In the genomic region with DNA sequence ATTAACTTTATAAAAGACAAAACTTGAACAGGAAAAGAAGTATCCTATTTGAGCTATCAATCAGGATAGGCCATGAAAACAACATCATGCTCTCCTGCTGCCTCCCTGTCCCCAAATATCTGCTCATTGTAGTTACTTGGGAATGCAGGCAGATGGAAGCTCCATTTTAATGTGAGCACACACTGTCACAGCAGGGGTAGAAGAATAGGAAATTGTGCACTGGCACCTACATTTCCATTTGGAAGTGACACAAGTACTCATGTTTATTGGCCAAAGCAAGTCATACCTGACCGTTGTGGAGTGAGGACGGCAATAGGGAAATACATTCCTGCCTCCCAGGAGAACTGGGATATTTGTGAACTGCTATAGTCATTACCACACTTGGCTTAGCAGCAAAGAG, we compare ENCODE assay signal across 18 cellular contexts. TPM values are rescaled to one million over a fixed set of nuclear protein-coding genes. Genes with fewer than 3 reads are reported as not detected.
A peak's percentile ranks its signal among the peaks of the same experiment; 100 is the strongest.
DNase-seq lines count a peak whose midpoint lies in the region; ATAC-seq, FAIRE-seq and TF ChIP-seq lines count a peak whose summit lies in the region.
"Had no signal": no experiment of that assay in that cellular context is flagged by ENCODE, and none has a peak within 500 bp of the region (broad histone marks: within the 10 kb centered on the region; RNA-seq: fewer than 3 reads in every experiment).

No MANE protein-coding gene starts in this region.

- no peak overlapping the region for H2BK5ac ChIP-seq in H9 (ENCODE audit: insufficient read length, low read length)

- H3K9me3 ChIP-seq in Panc1 (ENCODE audit: control insufficient read depth, insufficient read depth, low read depth, low read length), result no peaks in the 10 kb centered on the region
- no peaks in the 10 kb centered on the region for H3K9me3 ChIP-seq in keratinocyte (ENCODE audit: control insufficient read depth, low read depth, low read length)
- no peaks in the 10 kb centered on the region for H3K9me3 ChIP-seq in H9 (ENCODE audit: control insufficient read depth, low read depth, low read length)
- H3K9me3 ChIP-seq: A549, BE2C, HAP-1 had no signal

- no peaks in the 10 kb centered on the region for H3K79me2 ChIP-seq in keratinocyte (ENCODE audit: control insufficient read depth, insufficient read depth, low read length)
- no peaks in the 10 kb centered on the region for H3K79me2 ChIP-seq in H9 (ENCODE audit: insufficient read depth, low read length)

- H4K20me1 ChIP-seq in keratinocyte (ENCODE audit: control insufficient read depth, extremely low read depth, insufficient read depth, low read length) (no peaks in the 10 kb centered on the region), H9 (ENCODE audit: control insufficient read depth, insufficient read depth, insufficient read length) (no peaks in the 10 kb centered on the region)

- H2BK20ac ChIP-seq in H9 (ENCODE audit: low read depth, low read length, poor library complexity, severe bottlenecking), result no peak overlapping the region

- no peak overlapping the region for H3K18ac ChIP-seq in H9 (ENCODE audit: insufficient read length, low read depth, low read length)

- H3K27me3 ChIP-seq in Panc1 (ENCODE audit: control insufficient read depth, insufficient read depth, low read length) (no peaks in the 10 kb centered on the region), keratinocyte (ENCODE audit: control insufficient read depth, extremely low read depth, insufficient read depth, low read length) (no peaks in the 10 kb centered on the region), H9 (ENCODE audit: insufficient read depth, low read length) (no peaks in the 10 kb centered on the region)
- H3K27me3 ChIP-seq: BE2C had no signal

- no peak overlapping the region for H4K91ac ChIP-seq in H9 (ENCODE audit: insufficient read length, low read depth, low read length)

- POLR2A ChIA-PET in Panc1 (lab: Charles Lee), result no interaction called here

- H2BK12ac ChIP-seq in H9 (ENCODE audit: insufficient read length, low read depth, low read length), result no peak overlapping the region

- no peaks in the 10 kb centered on the region for H3K9me3 Mint-ChIP-seq in activated T-helper 1 cell treated with anti-CD3 and anti-CD28 coated beads, Interleukin-12 subunit alpha, Interleukin-12 subunit beta, Interleukin-2, Interleukin-4 antibody, amounts not matched to agents 30 ng/mL and 10 ng/mL and 1 ng/mL, durations not matched to agents 14 hours and 24 hours and 36 hours
- no peaks in the 10 kb centered on the region for H3K9me3 Mint-ChIP-seq in H9
- H3K9me3 Mint-ChIP-seq in natural killer cell, result no peaks in the 10 kb centered on the region
- H3K9me3 Mint-ChIP-seq: CD4-positive, alpha-beta memory T cell had no signal

- H3K56ac ChIP-seq in H9 (ENCODE audit: insufficient read length, low read depth, low read length), result no peak overlapping the region

- dilution Hi-C loops in keratinocyte (cut with MboI; ENCODE audit: extremely low pct_ligation_motif_present, low sequenced_read_pairs), result no loop called here

- DNase-seq in Panc1 (ENCODE audit: low read depth, low spot score) (no peak), cerebellar nuclear complex (lab: John Stamatoyannopoulos, UW) (peak; percentile 37 to 76), keratinocyte (ENCODE audit: low read depth, low spot score) (no peak), H9 (no peak), natural killer cell (no peak)
- DNase-seq in activated T-helper 1 cell treated with anti-CD3 and anti-CD28 coated beads, Interleukin-12 subunit alpha, Interleukin-12 subunit beta, Interleukin-2, Interleukin-4 antibody, amounts not matched to agents 30 ng/mL and 10 ng/mL and 1 ng/mL, durations not matched to agents 14 hours and 24 hours and 36 hours (ENCODE audit: low spot score), result no peak
- DNase-seq in stimulated activated naive CD8-positive, alpha-beta T cell treated with anti-CD3 and anti-CD28 coated beads, Interleukin-15, Interleukin-2, amounts not matched to agents 100 U/mL and 50 U/mL, for 24 hours, result no peak
- DNase-seq: BE2C; CD4-positive, alpha-beta memory T cell; DMS153; DMS79 treated with DMSO at 0.1 percent for 48 hours; EL; GDM1; GOT3 had no signal

- H3K4me1 ChIP-seq in Panc1 (ENCODE audit: control insufficient read depth, insufficient read depth, low read length) (no peaks in the 10 kb centered on the region), keratinocyte (ENCODE audit: control insufficient read depth, extremely low read depth, insufficient read depth, low read length) (peaks cover 21% of the 10 kb centered on the region), H9 (ENCODE audit: insufficient read depth, low read length) (peaks cover 4% of the 10 kb centered on the region; the same call in 1 of the 2 replicates)
- H3K4me1 ChIP-seq: A549, BE2C, HAP-1 had no signal

- CTCF ChIA-PET in Panc1 (lab: Charles Lee), result no interaction called here

- no peak overlapping the region for H3K23ac ChIP-seq in H9 (ENCODE audit: insufficient read length, low read depth, low read length)

- no peak overlapping the region for H2AK5ac ChIP-seq in H9 (ENCODE audit: insufficient read length, low read length)

- no peak overlapping the region for H4K8ac ChIP-seq in H9 (replicated peaks; ENCODE audit: insufficient read length, low read depth, low read length)

- H3K27ac Mint-ChIP-seq in activated T-helper 1 cell treated with anti-CD3 and anti-CD28 coated beads, Interleukin-12 subunit alpha, Interleukin-12 subunit beta, Interleukin-2, Interleukin-4 antibody, amounts not matched to agents 30 ng/mL and 10 ng/mL and 1 ng/mL, durations not matched to agents 14 hours and 24 hours and 36 hours, result no peak overlapping the region
- H3K27ac Mint-ChIP-seq in H9 (no peak overlapping the region), natural killer cell (no peak overlapping the region)

- ATAC-seq in Panc1 (no peak), natural killer cell (no peak)
- ATAC-seq in stimulated activated naive CD8-positive, alpha-beta T cell treated with anti-CD3 and anti-CD28 coated beads, Interleukin-15, Interleukin-2, amounts not matched to agents 100 U/mL and 50 U/mL, for 24 hours, result no peak
- ATAC-seq: A549, HepG2 had no signal

- FAIRE-seq in keratinocyte (lab: Jason Lieb, UNC), result peak; percentile 44
- FAIRE-seq: A549, HepG2 had no signal

- no peaks in the 10 kb centered on the region for H3K9me1 ChIP-seq in keratinocyte (ENCODE audit: control insufficient read depth, extremely low read depth, insufficient read depth, low read length)

- H3K4me3 Mint-ChIP-seq in activated T-helper 1 cell treated with anti-CD3 and anti-CD28 coated beads, Interleukin-12 subunit alpha, Interleukin-12 subunit beta, Interleukin-2, Interleukin-4 antibody, amounts not matched to agents 30 ng/mL and 10 ng/mL and 1 ng/mL, durations not matched to agents 14 hours and 24 hours and 36 hours, result no peak overlapping the region
- H3K4me3 Mint-ChIP-seq in H9 (no peak overlapping the region), natural killer cell (no peak overlapping the region)
- H3K4me3 Mint-ChIP-seq: CD4-positive, alpha-beta memory T cell had no signal

- H2AFZ ChIP-seq in keratinocyte (ENCODE audit: control insufficient read depth, low read length) (no peak overlapping the region), H9 (ENCODE audit: low read length) (no peak overlapping the region)

- H3K4me2 ChIP-seq in keratinocyte (ENCODE audit: control insufficient read depth, extremely low read depth, insufficient read depth, low read depth, low read length) (no peak overlapping the region), H9 (ENCODE audit: insufficient read depth, insufficient read length, low read length) (no peak overlapping the region)
- H3K4me2 ChIP-seq: A549 had no signal

- no peak for TF ChIP-seq CTCF in Panc1 (IDR thresholded peaks at IDR 0.05)
- no peak for TF ChIP-seq CTCF in keratinocyte (optimal IDR thresholded peaks at IDR 0.05 in 1 of 3, IDR thresholded peaks at IDR 0.05 in 1 of 3, conservative IDR thresholded peaks at IDR 0.05 in 1 of 3; ENCODE audit: extremely low read depth in 1 of 3, insufficient read depth in 2 of 3, low read length in 3 of 3)
- TF ChIP-seq CTCF in H9 (conservative IDR thresholded peaks at IDR 0.05), result no peak
- TF ChIP-seq CTCF in natural killer cell (IDR thresholded peaks at IDR 0.05), result no peak

- no peaks in the 10 kb centered on the region for H3K23me2 ChIP-seq in H9 (ENCODE audit: insufficient read length, low read depth, low read length, poor library complexity, severe bottlenecking)

- H3K36me3 Mint-ChIP-seq in activated T-helper 1 cell treated with anti-CD3 and anti-CD28 coated beads, Interleukin-12 subunit alpha, Interleukin-12 subunit beta, Interleukin-2, Interleukin-4 antibody, amounts not matched to agents 30 ng/mL and 10 ng/mL and 1 ng/mL, durations not matched to agents 14 hours and 24 hours and 36 hours (ENCODE audit: low read depth), result peaks cover 33% of the 10 kb centered on the region
- peaks cover 25 to 33% (median 27%) of the 10 kb centered on the region in 3 experiments for H3K36me3 Mint-ChIP-seq in H9 (ENCODE audit: insufficient read depth in 1 of 3, low read depth in 3 of 3)
- H3K36me3 Mint-ChIP-seq in natural killer cell, result peaks cover 22% of the 10 kb centered on the region

- H3K9ac ChIP-seq in keratinocyte (ENCODE audit: control insufficient read depth, extremely low read depth, insufficient read depth, low read length), result no peak overlapping the region
- no peak overlapping the region for H3K9ac ChIP-seq in H9 (ENCODE audit: extremely low read depth, insufficient read length, low read length)

- WGBS in H9 (ENCODE audit: extremely low coverage, insufficient read length, low lambda C conversion rate), result no CpG with 5 or more reads among the region's 2 CpGs

- H2BK15ac ChIP-seq in H9 (ENCODE audit: low read depth, low read length), result no peak overlapping the region

- BruUV-seq in Panc1 (replicated peaks; lab: Mats Ljungman, UMichigan), result TSS peak; percentile 59

- 0 out of 2 replicates have a peak, but pooled peaks cover 2% of the 10 kb centered on the region for H3K36me3 ChIP-seq in Panc1 (ENCODE audit: control insufficient read depth, insufficient read depth, low read length)
- peaks cover 7 to 11% of the 10 kb centered on the region in 2 experiments for H3K36me3 ChIP-seq in keratinocyte (ENCODE audit: control insufficient read depth in 2 of 2, extremely low read depth in 1 of 2, insufficient read depth in 2 of 2, low read length in 2 of 2)

- no peaks in the 10 kb centered on the region for H3K27me3 Mint-ChIP-seq in activated T-helper 1 cell treated with anti-CD3 and anti-CD28 coated beads, Interleukin-12 subunit alpha, Interleukin-12 subunit beta, Interleukin-2, Interleukin-4 antibody, amounts not matched to agents 30 ng/mL and 10 ng/mL and 1 ng/mL, durations not matched to agents 14 hours and 24 hours and 36 hours (ENCODE audit: insufficient read depth)
- H3K27me3 Mint-ChIP-seq in H9 (ENCODE audit: low read depth), result no peaks in the 10 kb centered on the region
- H3K27me3 Mint-ChIP-seq in natural killer cell (ENCODE audit: low read depth in 2 of 2), result no peaks in the 10 kb centered on the region
- H3K27me3 Mint-ChIP-seq: CD4-positive, alpha-beta memory T cell had no signal

- H4K5ac ChIP-seq in H9 (ENCODE audit: insufficient read length, low read depth, low read length), result no peak overlapping the region

- no peak overlapping the region for H3K4ac ChIP-seq in H9 (ENCODE audit: low read depth, low read length)

- in situ Hi-C loops in Panc1 (cut with HindIII; ENCODE audit: low pct_unique_long_range_greater_than_20kb, low sequenced_read_pairs), result no loop called here

- H3K27ac ChIP-seq in Panc1 (ENCODE audit: low read length) (no peak overlapping the region), keratinocyte (ENCODE audit: control insufficient read depth, insufficient read depth, low read length) (peak overlapping the region; percentile 13), H9 (ENCODE audit: insufficient read length, low read depth, low read length) (no peak overlapping the region)
- H3K27ac ChIP-seq: A549, C4-2B had no signal

- H3K14ac ChIP-seq in H9 (ENCODE audit: insufficient read depth, low read length), result no peak overlapping the region

- no peak overlapping the region for H2BK120ac ChIP-seq in H9 (ENCODE audit: low read depth, low read length, poor library complexity, severe bottlenecking)

- no peak overlapping the region for H3T11ph ChIP-seq in H9 (ENCODE audit: low read length)

- intact Hi-C loops in Panc1 (cut with micrococcal nuclease; ENCODE audit: unreplicated experiment), result no loop called here
- intact Hi-C loops in activated T-helper 1 cell treated with anti-CD3 and anti-CD28 coated beads, Interleukin-12 subunit alpha, Interleukin-12 subunit beta, Interleukin-2, Interleukin-4 antibody, amounts not matched to agents 30 ng/mL and 10 ng/mL and 1 ng/mL, durations not matched to agents 14 hours and 24 hours and 36 hours (cut with micrococcal nuclease), result no loop called here
- intact Hi-C loops in natural killer cell (cut with micrococcal nuclease), result no loop called here

- H3K79me1 ChIP-seq in H9 (ENCODE audit: insufficient read depth, low read depth, low read length, poor library complexity, severe bottlenecking), result no peaks in the 10 kb centered on the region

- H3K4me3 ChIP-seq in Panc1 (ENCODE audit: low read depth in 2 of 2, low read length in 2 of 2), result no peak overlapping the region
- H3K4me3 ChIP-seq in keratinocyte (ENCODE audit: control insufficient read depth in 2 of 3, extremely low read depth in 1 of 3, insufficient read depth in 2 of 3, low read depth in 1 of 3, low read length in 3 of 3), result no peak overlapping the region
- H3K4me3 ChIP-seq: A549, HAP-1 had no signal

- H3K4me1 Mint-ChIP-seq in activated T-helper 1 cell treated with anti-CD3 and anti-CD28 coated beads, Interleukin-12 subunit alpha, Interleukin-12 subunit beta, Interleukin-2, Interleukin-4 antibody, amounts not matched to agents 30 ng/mL and 10 ng/mL and 1 ng/mL, durations not matched to agents 14 hours and 24 hours and 36 hours (ENCODE audit: low read depth), result peaks cover 14% of the 10 kb centered on the region
- H3K4me1 Mint-ChIP-seq in H9 (peaks cover 13 to 28% of the 10 kb centered on the region in 2 experiments), natural killer cell (no peaks in the 10 kb centered on the region)
- H3K4me1 Mint-ChIP-seq: CD4-positive, alpha-beta memory T cell had no signal

RNA-seq across cellular contexts. Expression of a gene that starts 52.4 kb away (rescaled TPM):
- total RNA-seq in Panc1 (2021; ENCODE audit: unreplicated experiment), result 7.4 TPM
- polyA plus RNA-seq in Panc1 (2012; ENCODE audit: insufficient read length), result 4.7 TPM
- 4.3 to 5.2 TPM (median 4.6 TPM) in 3 replicates for polyA plus RNA-seq in keratinocyte
- polyA plus RNA-seq in keratinocyte (2011; ENCODE audit: low read depth), result 1.8 TPM
- 1.9 and 3.4 TPM in 2 replicates for polyA plus RNA-seq in keratinocyte (2011; cell fraction: cytosol; rRNA removed)
- polyA plus RNA-seq in keratinocyte (2011; cell fraction: nucleus; rRNA removed), result 4.2 and 4.9 TPM in 2 replicates
- 2.5 and 2.7 TPM in 2 replicates for polyA plus RNA-seq in keratinocyte (2012; ENCODE audit: low replicate concordance)
- polyA minus RNA-seq in keratinocyte, result 3.2 to 5.9 TPM (median 4.5 TPM) in 3 replicates
- 5.9 TPM for polyA minus RNA-seq in keratinocyte (2011; cell fraction: cytosol; rRNA and poly(A)+ RNA removed)
- polyA minus RNA-seq in keratinocyte (2011; cell fraction: nucleus; rRNA and poly(A)+ RNA removed), result 3.4 and 7.0 TPM in 2 replicates
- total RNA-seq in activated T-helper 1 cell treated with anti-CD3 and anti-CD28 coated beads, Interleukin-12 subunit alpha, Interleukin-12 subunit beta, Interleukin-2, Interleukin-4 antibody, amounts not matched to agents 30 ng/mL and 10 ng/mL and 1 ng/mL, durations not matched to agents 14 hours and 24 hours and 36 hours, result 9.6 and 14.6 TPM in 2 replicates
- total RNA-seq in H9 (2021), result 9.7 and 10.1 TPM in 2 replicates
- total RNA-seq in natural killer cell, result 10 to 100 TPM; 22.8 to 28.8 (median 24.3) TPM

RNA-seq across cellular contexts. Expression of a gene that starts 52.5 kb away (rescaled TPM):
- total RNA-seq in Panc1 (2021; ENCODE audit: unreplicated experiment) (9.5 TPM), H9 (2021) (1.3 and 2.5 TPM in 2 replicates), natural killer cell (1 to 10 TPM; 2.6 to 3.6 (median 3.5) TPM)
- 5.8 TPM for polyA plus RNA-seq in Panc1 (2012; ENCODE audit: insufficient read length)
- polyA plus RNA-seq in keratinocyte, result 6.8 to 9.4 TPM (median 8.4 TPM) in 3 replicates
- polyA plus RNA-seq in keratinocyte (2011; ENCODE audit: low read depth), result 12.4 TPM
- polyA plus RNA-seq in keratinocyte (2011; cell fraction: cytosol; rRNA removed), result 5.9 and 8.3 TPM in 2 replicates
- 11.6 and 14.2 TPM in 2 replicates for polyA plus RNA-seq in keratinocyte (2011; cell fraction: nucleus; rRNA removed)
- 4.2 and 5.3 TPM in 2 replicates for polyA plus RNA-seq in keratinocyte (2012; ENCODE audit: low replicate concordance)
- 2.5 to 7.7 TPM (median 4.2 TPM) in 3 replicates for polyA minus RNA-seq in keratinocyte
- 6.3 TPM for polyA minus RNA-seq in keratinocyte (2011; cell fraction: cytosol; rRNA and poly(A)+ RNA removed)
- polyA minus RNA-seq in keratinocyte (2011; cell fraction: nucleus; rRNA and poly(A)+ RNA removed), result 7.6 and 18.2 TPM in 2 replicates
- 0.51 and 1.2 TPM in 2 replicates for total RNA-seq in activated T-helper 1 cell treated with anti-CD3 and anti-CD28 coated beads, Interleukin-12 subunit alpha, Interleukin-12 subunit beta, Interleukin-2, Interleukin-4 antibody, amounts not matched to agents 30 ng/mL and 10 ng/mL and 1 ng/mL, durations not matched to agents 14 hours and 24 hours and 36 hours

Comparison
In these comparisons a context has a peak if more than half of its experiments do, and no peak if none do; other contexts are left out.
1. DNase-seq: peak in cerebellar nuclear complex (2 of 2); none in Panc1 (single experiment), keratinocyte (single experiment), activated T-helper 1 cell treated with anti-CD3 and anti-CD28 coated beads, Interleukin-12 subunit alpha, Interleukin-12 subunit beta, Interleukin-2, Interleukin-4 antibody, amounts not matched to agents 30 ng/mL and 10 ng/mL and 1 ng/mL, durations not matched to agents 14 hours and 24 hours and 36 hours (single experiment), stimulated activated naive CD8-positive, alpha-beta T cell treated with anti-CD3 and anti-CD28 coated beads, Interleukin-15, Interleukin-2, amounts not matched to agents 100 U/mL and 50 U/mL, for 24 hours (single experiment), H9 (single experiment) and natural killer cell (single experiment).